17 cellular contexts compared by ENCODE assay signal in the genomic region with DNA sequence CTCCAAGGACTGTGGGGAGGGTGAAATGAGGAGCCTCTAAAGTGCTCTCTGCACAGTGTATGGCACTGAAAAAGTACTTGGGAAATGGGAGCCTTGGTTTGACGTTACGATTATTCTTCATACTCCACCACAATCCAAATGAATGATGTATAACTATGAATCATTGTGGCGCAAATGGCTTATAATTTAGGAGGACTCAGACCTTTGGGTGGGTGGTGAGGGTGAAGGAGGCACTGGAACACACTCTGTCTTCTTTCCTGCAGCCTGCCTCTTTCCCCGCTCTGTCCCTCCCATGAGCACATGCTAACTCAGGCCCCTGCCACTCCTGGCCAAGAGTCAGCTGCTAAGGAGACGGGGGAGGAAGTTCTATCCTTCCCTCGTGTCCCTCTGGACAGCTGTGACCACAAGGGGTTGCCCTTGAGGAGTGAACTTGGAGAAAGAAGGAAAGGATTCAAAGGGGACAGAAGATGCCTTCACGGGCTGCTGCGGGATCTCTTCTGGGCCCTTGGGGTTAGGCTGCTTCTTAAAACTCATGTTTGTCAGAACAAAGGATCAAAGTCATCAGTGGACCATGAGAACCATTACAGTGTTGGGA. TPM values are rescaled to one million over a fixed set of nuclear protein-coding genes. Genes with fewer than 3 reads are reported as not detected.
A peak's percentile ranks its signal among the peaks of the same experiment; 100 is the strongest.
DNase-seq lines count a peak whose midpoint lies in the region; ATAC-seq and TF ChIP-seq lines count a peak whose summit lies in the region.
"Had no signal": no experiment of that assay in that cellular context is flagged by ENCODE, and none has a peak within 500 bp of the region (broad histone marks: within the 10 kb centered on the region; RNA-seq: fewer than 3 reads in every experiment).

No MANE protein-coding gene starts in this region.

- H3K9me3 ChIP-seq in fibroblast of lung (ENCODE audit: control insufficient read depth, insufficient read depth, low read depth, low read length) (no peaks in the 10 kb centered on the region), psoas muscle (no peaks in the 10 kb centered on the region)
- H3K9me3 ChIP-seq: ascending aorta, HAP-1, stomach had no signal

- H3K9me3 Mint-ChIP-seq in activated CD8-positive, alpha-beta memory T cell treated with anti-CD3 and anti-CD28 coated beads, Interleukin-2, amount 10 ng/mL, durations not matched to agents 7 days and 5 days (ENCODE audit: low read depth), result peaks cover 3% of the 10 kb centered on the region

- no peaks in the 10 kb centered on the region for H3K27me3 Mint-ChIP-seq in activated CD8-positive, alpha-beta memory T cell treated with anti-CD3 and anti-CD28 coated beads, Interleukin-2, amount 10 ng/mL, durations not matched to agents 7 days and 5 days
- H3K27me3 Mint-ChIP-seq: CD4-positive, alpha-beta memory T cell had no signal

- H3K4me2 ChIP-seq in fibroblast of lung (ENCODE audit: extremely low read depth, insufficient read depth, low read length), result no peak overlapping the region

- no peak overlapping the region for H2AFZ ChIP-seq in fibroblast of lung (ENCODE audit: low read length)
- H2AFZ ChIP-seq: parathyroid adenoma had no signal

- peaks cover 64% of the 10 kb centered on the region for H3K36me3 Mint-ChIP-seq in activated CD8-positive, alpha-beta memory T cell treated with anti-CD3 and anti-CD28 coated beads, Interleukin-2, amount 10 ng/mL, durations not matched to agents 7 days and 5 days

- H3K27ac ChIP-seq in fibroblast of lung (ENCODE audit: insufficient read depth, low read length), result no peak overlapping the region
- peak overlapping the region; percentile 91 for H3K27ac ChIP-seq in psoas muscle
- H3K27ac ChIP-seq: ascending aorta, parathyroid adenoma, stomach had no signal

- peaks cover 29% of the 10 kb centered on the region for H3K36me3 ChIP-seq in fibroblast of lung (ENCODE audit: control insufficient read depth, insufficient read depth, low read length)
- peaks cover 11 to 59% of the 10 kb centered on the region in 2 donors for H3K36me3 ChIP-seq in psoas muscle (ENCODE audit: insufficient read depth in 1 of 2, low read depth in 1 of 2)

- H3K79me2 ChIP-seq in fibroblast of lung (ENCODE audit: control insufficient read depth, insufficient read depth, low read length), result no peaks in the 10 kb centered on the region
- H3K79me2 ChIP-seq: parathyroid adenoma had no signal

- H3K4me1 Mint-ChIP-seq in activated CD8-positive, alpha-beta memory T cell treated with anti-CD3 and anti-CD28 coated beads, Interleukin-2, amount 10 ng/mL, durations not matched to agents 7 days and 5 days, result peaks cover 41% of the 10 kb centered on the region

- 60 to 71% (median 64%) methylated on average over 8 of the region's 8 CpGs for WGBS in psoas muscle, 3 donors

- peak overlapping the region; percentile 56 for H3K27ac Mint-ChIP-seq in activated CD8-positive, alpha-beta memory T cell treated with anti-CD3 and anti-CD28 coated beads, Interleukin-2, amount 10 ng/mL, durations not matched to agents 7 days and 5 days

- CTCF ChIA-PET in activated CD8-positive, alpha-beta memory T cell treated with anti-CD3 and anti-CD28 coated beads, Interleukin-2, amount 10 ng/mL, durations not matched to agents 7 days and 5 days (lab: Charles Lee), result interaction anchor here (1.3 to 3.5 kb wide), 6 partner anchors 10 to 242 kb away, joined by 3 to 25 read pairs (median 13); partner anchors contain the start of gene ST3GAL5

- H3K27me3 ChIP-seq in fibroblast of lung (ENCODE audit: control insufficient read depth, insufficient read depth, low read length) (no peaks in the 10 kb centered on the region), psoas muscle (ENCODE audit: insufficient read depth in 3 of 3, low read length in 2 of 3) (no peaks in the 10 kb centered on the region)
- H3K27me3 ChIP-seq: ascending aorta, stomach had no signal

- no peak for DNase-seq in activated CD8-positive, alpha-beta memory T cell treated with anti-CD3 and anti-CD28 coated beads, Interleukin-2, amount 10 ng/mL, durations not matched to agents 7 days and 5 days
- no peak for DNase-seq in activated CD8-positive, alpha-beta memory T cell treated with anti-CD3 and anti-CD28 coated beads for 24 hours
- DNase-seq in RPMI7951 (ENCODE audit: low read depth), result peak; percentile 80
- peak; percentile 23 to 67 for DNase-seq in fibroblast of lung (ENCODE audit: low read depth in 2 of 2)
- no peak for DNase-seq in psoas muscle
- DNase-seq in glomerular visceral epithelial cell (ENCODE audit: extremely low spot score), result no peak
- DNase-seq: CD4-positive, alpha-beta memory T cell; cortex of kidney; kidney; NCI-H2107; NCI-H774; stomach had no signal

- intact Hi-C loops in psoas muscle (cut with DNase I), result loop anchor here (2.0 kb wide), 3 partner anchors 32 to 180 kb away; partner anchors contain the start of gene ST3GAL5 (in 1 of the 2)

- no peak overlapping the region for H3K9ac ChIP-seq in fibroblast of lung (ENCODE audit: insufficient read depth, low read length)
- H3K9ac ChIP-seq: parathyroid adenoma had no signal

- H3K4me1 ChIP-seq in fibroblast of lung (ENCODE audit: control insufficient read depth, extremely low read depth, insufficient read depth, low read length) (peaks cover 2% of the 10 kb centered on the region), psoas muscle (peaks cover 60% of the 10 kb centered on the region)
- H3K4me1 ChIP-seq: HAP-1, parathyroid adenoma had no signal

- H3K4me3 ChIP-seq in fibroblast of lung (replicated peaks in 1 of 4; ENCODE audit: control extremely low read depth in 1 of 4, insufficient read depth in 1 of 4, low read depth in 3 of 4, low read length in 4 of 4) (no peak overlapping the region), psoas muscle (no peak overlapping the region)
- H3K4me3 ChIP-seq: ascending aorta, HAP-1, stomach had no signal

- no peaks in the 10 kb centered on the region for H4K20me1 ChIP-seq in fibroblast of lung (ENCODE audit: control insufficient read depth, extremely low read depth, insufficient read depth, low read length)

- ATAC-seq in activated CD8-positive, alpha-beta memory T cell treated with anti-CD3 and anti-CD28 coated beads, Interleukin-2, amount 10 ng/mL, durations not matched to agents 7 days and 5 days, result no peak
- ATAC-seq in psoas muscle, result peak; percentile 12 to 45 (median 35)
- no peak for ATAC-seq in HG02973 (IDR thresholded peaks at IDR 0.05; ENCODE audit: unreplicated experiment)
- no peak for ATAC-seq in HG02852 (IDR thresholded peaks at IDR 0.05; ENCODE audit: unreplicated experiment)

- TF ChIP-seq CTCF in fibroblast of lung (conservative IDR thresholded peaks at IDR 0.05 in 1 of 2, IDR thresholded peaks at IDR 0.05 in 1 of 2; ENCODE audit: low read depth in 1 of 2, low read length in 2 of 2) (peak in 1 of 2 donors; percentile 7), psoas muscle (IDR thresholded peaks at IDR 0.05) (no peak)

- H3K4me3 Mint-ChIP-seq in activated CD8-positive, alpha-beta memory T cell treated with anti-CD3 and anti-CD28 coated beads, Interleukin-2, amount 10 ng/mL, durations not matched to agents 7 days and 5 days, result no peak overlapping the region
- H3K4me3 Mint-ChIP-seq: CD4-positive, alpha-beta memory T cell had no signal

RNA-seq across cellular contexts. Expression of gene POLR1A, which starts 36.5 kb away (rescaled TPM):
- 10 to 100 TPM; 38.2 to 51.2 TPM for total RNA-seq in activated CD8-positive, alpha-beta memory T cell treated with anti-CD3 and anti-CD28 coated beads, Interleukin-2, amount 10 ng/mL, durations not matched to agents 7 days and 5 days
- total RNA-seq in RPMI7951 (2014; rRNA removed; shearing (Covaris generic)), result 13.0 and 17.2 TPM in 2 replicates
- total RNA-seq in fibroblast of lung, result 9.2 and 9.4 TPM in 2 replicates
- 9.9 and 11.9 TPM in 2 replicates for polyA plus RNA-seq in fibroblast of lung
- 20.5 and 22.8 TPM in 2 replicates for polyA plus RNA-seq in fibroblast of lung (2012)
- 35.0 and 47.9 TPM in 2 replicates for polyA minus RNA-seq in fibroblast of lung (ENCODE audit: low replicate concordance)
- total RNA-seq in psoas muscle, result 10 to 100 TPM; 27.0 to 41.6 (median 36.8) TPM
- 10 to 100 TPM in 2 of 3 donors, 1 to 10 TPM in 1; 6.1 to 15.1 (median 11.9) TPM for polyA plus RNA-seq in psoas muscle

RNA-seq across cellular contexts. Expression of gene PTCD3, which starts 36.8 kb away (rescaled TPM):
- 100 to 1,000 TPM; 164 to 172 TPM for total RNA-seq in activated CD8-positive, alpha-beta memory T cell treated with anti-CD3 and anti-CD28 coated beads, Interleukin-2, amount 10 ng/mL, durations not matched to agents 7 days and 5 days
- 78.5 and 92.3 TPM in 2 replicates for total RNA-seq in RPMI7951 (2014; rRNA removed; shearing (Covaris generic))
- total RNA-seq in fibroblast of lung (66.9 and 68.1 TPM in 2 replicates), psoas muscle (100 to 1,000 TPM in 3 of 4 donors, 10 to 100 TPM in 1; 92.5 to 148 (median 113) TPM)
- polyA plus RNA-seq in fibroblast of lung (58.6 and 59.3 TPM in 2 replicates), psoas muscle (10 to 100 TPM; 32.8 to 56.3 (median 42.9) TPM)
- 28.4 and 30.5 TPM in 2 replicates for polyA plus RNA-seq in fibroblast of lung (2012)
- 7.1 and 21.4 TPM in 2 replicates for polyA minus RNA-seq in fibroblast of lung (ENCODE audit: low replicate concordance)

Comparison
In these comparisons a context has a peak if more than half of its experiments do, and no peak if none do; other contexts are left out.
1. ATAC-seq: peak in psoas muscle (4 of 4); none in activated CD8-positive, alpha-beta memory T cell treated with anti-CD3 and anti-CD28 coated beads, Interleukin-2, amount 10 ng/mL, durations not matched to agents 7 days and 5 days (single experiment), HG02973 (single experiment) and HG02852 (single experiment).
2. DNase-seq: peak in RPMI7951 (single experiment) and fibroblast of lung (2 of 2); none in activated CD8-positive, alpha-beta memory T cell treated with anti-CD3 and anti-CD28 coated beads, Interleukin-2, amount 10 ng/mL, durations not matched to agents 7 days and 5 days (single experiment), activated CD8-positive, alpha-beta memory T cell treated with anti-CD3 and anti-CD28 coated beads for 24 hours (single experiment), psoas muscle (0 of 2) and glomerular visceral epithelial cell (single experiment).